ENCODE assay signal across 35 cellular contexts in genomic region chr11:36726420-36726819, GRCh38.
"Had no signal": no experiment of that assay in that cellular context is flagged by ENCODE, and none has a peak within 500 bp of the region (broad histone marks: within the 10 kb centered on the region; RNA-seq: fewer than 3 reads in every experiment).

No MANE protein-coding gene starts in this region.

- H3K4me3 ChIP-seq: MG63 had no signal

- H3K4me2 ChIP-seq: KMS-11 had no signal

- DNase-seq: Karpas-422, Kasumi-1, MG63, MM.1S, MV-4-11, NCI-H1048, NCI-H1092, NCI-H1092 treated with DMSO at 0.1 percent for 48 hours, NCI-H1105, NCI-H1105 treated with DMSO at 0.1 percent for 48 hours, NCI-H1417, NCI-H1417 treated with DMSO at 0.1 percent for 48 hours, NCI-H1436, NCI-H1436 treated with DMSO at 0.1 percent for 48 hours, NCI-H146, NCI-H1694, NCI-H1694 treated with DMSO at 0.1 percent for 48 hours, NCI-H187, NCI-H187 treated with DMSO at 0.1 percent for 48 hours, NCI-H1930, NCI-H2029, NCI-H2029 treated with DMSO at 0.1 percent for 48 hours, NCI-H2081, NCI-H2081 treated with DMSO at 0.1 percent for 48 hours, NCI-H2107, NCI-H2171, NCI-H2171 treated with DMSO at 0.1 percent for 48 hours, NCI-H2227 treated with DMSO at 0.1 percent for 48 hours, NCI-H226, NCI-H345, NCI-H446, NCI-H446 treated with DMSO at 0.1 percent for 48 hours, NCI-H510A, NCI-H510A treated with DMSO at 0.1 percent for 48 hours had no signal

- H3K27ac ChIP-seq: KMS-11 had no signal

- H3K9me3 ChIP-seq: MG63 had no signal

- H3K36me3 ChIP-seq: MG63 had no signal
